In the genomic region with DNA sequence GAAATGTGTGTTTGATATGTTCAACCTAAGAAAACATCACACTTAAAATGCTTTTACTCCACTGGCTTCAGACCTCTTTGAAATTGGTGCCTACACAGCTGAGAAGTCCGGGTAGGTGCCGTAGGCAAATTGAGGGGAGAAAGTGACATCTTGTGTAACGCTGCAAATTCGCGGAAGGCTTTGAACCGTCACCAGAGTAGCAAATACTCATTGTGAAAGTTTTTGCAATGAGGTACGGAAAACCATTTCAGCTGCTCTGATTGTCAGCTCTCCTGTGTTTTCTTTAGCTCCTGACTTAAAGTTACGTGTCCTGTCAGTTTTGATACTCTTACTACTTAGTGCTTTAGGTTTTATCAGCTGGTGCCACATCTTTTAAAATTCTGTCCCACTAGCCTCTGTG, we compare ENCODE assay signal across 8 cellular contexts.
DNase-seq lines count a peak whose midpoint lies in the region; ATAC-seq, FAIRE-seq and TF ChIP-seq lines count a peak whose summit lies in the region.
"Had no signal": no experiment of that assay in that cellular context is flagged by ENCODE, and none has a peak within 500 bp of the region (broad histone marks: within the 10 kb centered on the region; RNA-seq: fewer than 3 reads in every experiment).

No MANE protein-coding gene starts in this region.

- CTCF ChIA-PET in activated CD4-positive, alpha-beta memory T cell treated with anti-CD3 and anti-CD28 coated beads for 36 hours (lab: Charles Lee) = interaction anchor here (0.6 to 1.8 kb wide), 5 partner anchors 26 to 342 kb away, joined by 3 to 10 read pairs (median 3); no protein-coding TSS in a partner anchor

- peaks cover 35% of the 10 kb centered on the region for H3K4me1 Mint-ChIP-seq in activated CD4-positive, alpha-beta memory T cell treated with anti-CD3 and anti-CD28 coated beads for 36 hours (ENCODE audit: low read depth)

- no peak overlapping the region for H3K4me3 Mint-ChIP-seq in activated CD4-positive, alpha-beta memory T cell treated with anti-CD3 and anti-CD28 coated beads for 36 hours

- H3K4me3 ChIP-seq in small intestine (ENCODE audit: low read depth in 1 of 2, low read length in 2 of 2) = no peak overlapping the region
- no peak overlapping the region for H3K4me3 ChIP-seq in uterus

- H3K27ac Mint-ChIP-seq in activated CD4-positive, alpha-beta memory T cell treated with anti-CD3 and anti-CD28 coated beads for 36 hours = peak overlapping the region; percentile 38

- no peak for FAIRE-seq in small intestine (lab: Jason Lieb, UNC)

- peaks cover 28% of the 10 kb centered on the region for H3K36me3 Mint-ChIP-seq in activated CD4-positive, alpha-beta memory T cell treated with anti-CD3 and anti-CD28 coated beads for 36 hours

- DNase-seq in activated CD4-positive, alpha-beta memory T cell treated with anti-CD3 and anti-CD28 coated beads for 36 hours = peak; percentile 67
- DNase-seq in stimulated activated CD4-positive, alpha-beta T cell treated with anti-CD3 and anti-CD28 coated beads, Interleukin-12 subunit alpha, Interleukin-12 subunit beta, amount 100 ng/mL, for 24 hours (ENCODE audit: low read depth in 2 of 2) = peak; percentile 7 to 15
- DNase-seq in small intestine = no peak
- no peak for DNase-seq in uterus
- DNase-seq in OCI-M2 (lab: John Stamatoyannopoulos, UW; ENCODE audit: unreplicated experiment) = no peak

- WGBS in small intestine, 3 donors = 62 to 82% (median 75%) methylated on average over 8 of the region's 8 CpGs

- H3K9me3 Mint-ChIP-seq in activated CD4-positive, alpha-beta memory T cell treated with anti-CD3 and anti-CD28 coated beads for 36 hours = peaks cover 19% of the 10 kb centered on the region

- H3K27me3 Mint-ChIP-seq in activated CD4-positive, alpha-beta memory T cell treated with anti-CD3 and anti-CD28 coated beads for 36 hours = no peaks in the 10 kb centered on the region

- ATAC-seq in GM19035 (IDR thresholded peaks at IDR 0.05; ENCODE audit: unreplicated experiment) (peak; percentile 96), HG02763 (IDR thresholded peaks at IDR 0.05; ENCODE audit: unreplicated experiment) (peak; percentile 97)

- no peak overlapping the region for H3K27ac ChIP-seq in small intestine (ENCODE audit: low read depth in 1 of 2, low read length in 1 of 2)
- no peak overlapping the region for H3K27ac ChIP-seq in uterus
- H3K27ac ChIP-seq: epithelial cell of prostate had no signal

- no peak for TF ChIP-seq CTCF in uterus (IDR thresholded peaks at IDR 0.05)

- H3K9me3 ChIP-seq in small intestine (ENCODE audit: control insufficient read depth, low read depth) = no peaks in the 10 kb centered on the region
- H3K9me3 ChIP-seq in uterus = no peaks in the 10 kb centered on the region

- H3K27me3 ChIP-seq in small intestine (ENCODE audit: control insufficient read depth in 2 of 2, insufficient read depth in 2 of 2, low read length in 2 of 2) (no peaks in the 10 kb centered on the region), uterus (no peaks in the 10 kb centered on the region)

- TF ChIP-seq POLR2A in uterus (IDR thresholded peaks at IDR 0.05) = no peak

- intact Hi-C loops in activated CD4-positive, alpha-beta memory T cell treated with anti-CD3 and anti-CD28 coated beads for 36 hours (cut with micrococcal nuclease) = loop anchor here (1.0 to 5.0 kb wide), 4 partner anchors 60 to 286 kb away; no protein-coding TSS in a partner anchor
- intact Hi-C loops in uterus (cut with DNase I; ENCODE audit: low total_unique reads) = no loop called here

- peaks cover 0 to 2% of the 10 kb centered on the region in 2 donors for H3K4me1 ChIP-seq in small intestine (ENCODE audit: control insufficient read depth in 2 of 2, insufficient read depth in 1 of 2, low read depth in 1 of 2, low read length in 1 of 2)
- peaks cover 0 to 4% of the 10 kb centered on the region in 2 donors for H3K4me1 ChIP-seq in uterus

- H3K36me3 ChIP-seq in small intestine (ENCODE audit: control insufficient read depth in 2 of 2, insufficient read depth in 2 of 2, low read length in 2 of 2) = peaks cover 0 to 4% of the 10 kb centered on the region in 2 donors
- no peaks in the 10 kb centered on the region for H3K36me3 ChIP-seq in uterus

- POLR2A ChIA-PET in activated CD4-positive, alpha-beta memory T cell treated with anti-CD3 and anti-CD28 coated beads for 36 hours (lab: Charles Lee) = interaction anchor here (1.8 kb wide), 1 partner anchor 283 kb away, joined by 4 read pairs; the partner anchor contains the start of gene LDLRAD4

Comparison
In these comparisons a context has a peak if more than half of its experiments do, and no peak if none do; other contexts are left out.
1. DNase-seq: peak in activated CD4-positive, alpha-beta memory T cell treated with anti-CD3 and anti-CD28 coated beads for 36 hours (single experiment) and stimulated activated CD4-positive, alpha-beta T cell treated with anti-CD3 and anti-CD28 coated beads, Interleukin-12 subunit alpha, Interleukin-12 subunit beta, amount 100 ng/mL, for 24 hours (2 of 2); none in small intestine (single experiment), uterus (0 of 2) and OCI-M2 (single experiment).